Comparison of ENCODE assay signal across 8 cellular contexts in the genomic region with DNA sequence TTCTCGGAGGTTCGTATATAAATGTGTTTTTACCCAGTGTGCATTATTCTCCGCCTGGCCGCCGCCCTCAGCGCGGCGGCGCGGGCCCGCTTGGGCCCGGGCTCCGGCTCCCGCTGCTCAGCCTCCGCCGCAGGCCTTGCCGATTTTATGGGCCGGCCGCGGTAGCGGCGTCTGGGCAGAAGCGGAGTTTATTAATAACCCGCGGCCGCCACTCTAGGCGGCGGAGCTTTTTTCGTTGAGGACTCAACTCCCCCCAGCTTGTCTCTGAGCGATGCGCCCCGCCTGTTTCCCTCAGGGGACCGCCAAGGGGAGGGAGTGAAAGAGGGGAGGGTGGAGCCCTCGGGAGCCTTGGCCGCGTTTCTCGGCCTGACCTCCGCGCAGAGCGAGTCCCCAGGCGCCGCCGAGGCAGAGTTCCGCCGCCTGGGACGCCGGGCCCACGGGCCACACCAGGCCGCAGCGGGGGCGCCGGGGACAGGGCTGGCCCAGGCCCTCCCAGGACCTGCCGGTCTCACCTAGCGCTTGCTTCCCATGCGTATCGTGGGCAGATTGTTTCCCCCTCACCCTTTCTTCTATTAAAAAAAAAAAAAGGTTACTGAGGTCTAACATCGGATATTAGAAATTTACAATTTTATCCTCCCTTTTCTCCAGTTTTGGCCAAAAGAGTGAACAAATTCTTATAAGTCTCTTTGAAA. TPM values are rescaled to one million over a fixed set of nuclear protein-coding genes. Genes with fewer than 3 reads are reported as not detected.
DNase-seq lines count a peak whose midpoint lies in the region; ATAC-seq and TF ChIP-seq lines count a peak whose summit lies in the region.

No MANE protein-coding gene starts in this region.

- no peaks in the 10 kb centered on the region for H3K9me3 ChIP-seq in KOPT-K1 (ENCODE audit: insufficient read depth, low read length, poor library complexity, severe bottlenecking)

- H3K9me3 Mint-ChIP-seq in nephron progenitor cell = no peaks in the 10 kb centered on the region
- no peaks in the 10 kb centered on the region for H3K9me3 Mint-ChIP-seq in stimulated activated naive CD8-positive, alpha-beta T cell treated with anti-CD3 and anti-CD28 coated beads, Interleukin-15, amount 100 ng/mL, for 72 hours

- peak overlapping the region; percentile 99 for H3K4me3 Mint-ChIP-seq in nephron progenitor cell
- H3K4me3 Mint-ChIP-seq in stimulated activated naive CD8-positive, alpha-beta T cell treated with anti-CD3 and anti-CD28 coated beads, Interleukin-15, amount 100 ng/mL, for 72 hours = peak overlapping the region; percentile 76 to 99

- no peaks in the 10 kb centered on the region for H3K36me3 ChIP-seq in KOPT-K1 (ENCODE audit: insufficient read depth, low read length)

- DNase-seq in Daoy (ENCODE audit: low read depth) (peak; percentile 89), RPMI7951 (ENCODE audit: low read depth) (peak; percentile 91), activated gamma-delta T cell (lab: John Stamatoyannopoulos, UW) (peak; percentile 67), fibroblast of the conjunctiva (ENCODE audit: low read depth) (peak; percentile 88), nephron progenitor cell (peak; percentile 78)
- peak; percentile 86 to 88 for DNase-seq in stimulated activated naive CD8-positive, alpha-beta T cell treated with anti-CD3 and anti-CD28 coated beads, Interleukin-15, amount 100 ng/mL, for 72 hours

- H3K36me3 Mint-ChIP-seq in nephron progenitor cell (ENCODE audit: low read depth) = peaks cover 28% of the 10 kb centered on the region

- H3K27ac Mint-ChIP-seq in nephron progenitor cell = peak overlapping the region; percentile 100
- peak overlapping the region; percentile 95 to 96 for H3K27ac Mint-ChIP-seq in stimulated activated naive CD8-positive, alpha-beta T cell treated with anti-CD3 and anti-CD28 coated beads, Interleukin-15, amount 100 ng/mL, for 72 hours

- TF ChIP-seq CTCF in nephron progenitor cell (IDR thresholded peaks at IDR 0.05) = no peak

- ATAC-seq in GM21786 (IDR thresholded peaks at IDR 0.05; ENCODE audit: unreplicated experiment) = peak; percentile 39
- peak; percentile 72 for ATAC-seq in stimulated activated naive CD8-positive, alpha-beta T cell treated with anti-CD3 and anti-CD28 coated beads, Interleukin-15, amount 100 ng/mL, for 72 hours

- H3K27ac ChIP-seq in KOPT-K1 (ENCODE audit: low read depth, low read length, poor library complexity, severe bottlenecking) = peak overlapping the region; percentile 96

- H3K4me1 Mint-ChIP-seq in nephron progenitor cell = peaks cover 24% of the 10 kb centered on the region
- H3K4me1 Mint-ChIP-seq in stimulated activated naive CD8-positive, alpha-beta T cell treated with anti-CD3 and anti-CD28 coated beads, Interleukin-15, amount 100 ng/mL, for 72 hours = peaks cover 24% of the 10 kb centered on the region

- peaks cover 3% of the 10 kb centered on the region for H3K27me3 Mint-ChIP-seq in nephron progenitor cell (ENCODE audit: low read depth, poor library complexity)
- H3K27me3 Mint-ChIP-seq in stimulated activated naive CD8-positive, alpha-beta T cell treated with anti-CD3 and anti-CD28 coated beads, Interleukin-15, amount 100 ng/mL, for 72 hours = no peaks in the 10 kb centered on the region

RNA-seq across cellular contexts. Expression of a gene that starts 0.4 kb away (rescaled TPM):
- 14.1 and 27.0 TPM in 2 replicates for total RNA-seq in Daoy (2014; rRNA removed; shearing (Covaris generic))
- total RNA-seq in RPMI7951 (2014; rRNA removed; shearing (Covaris generic)) = 25.1 and 34.7 TPM in 2 replicates

Comparison
In these comparisons a context has a peak if more than half of its experiments do, and no peak if none do; other contexts are left out.
1. Peak in every context shown above with its lines: DNase-seq, ATAC-seq and H3K27ac ChIP-seq.